ENCODE assay signal across 1 cellular context in genomic region chr1:230978491-230979388, GRCh38.
A peak's percentile ranks its signal among the peaks of the same experiment; 100 is the strongest.
TF ChIP-seq lines count a peak whose summit lies in the region.

TSS of gene ARV1 (plus strand) at chr1:230979094. CDS start at chr1:230979106, 12 bp downstream.
TSS of gene TTC13 (minus strand) at chr1:230978861. CDS start at chr1:230978830, 31 bp downstream.

TF ChIP-seq in HepG2, 621 proteins besides CTCF, POLR2A, EP300 and RAD21 (continued from another document and continues in another):
- TF ChIP-seq ELK4 (CRISPR knock-in tag; IDR thresholded peaks at IDR 0.05; ENCODE audit: borderline replicate concordance): peak; percentile 96; the same call in 1 of the 2 replicates
- no peak for TF ChIP-seq IRF1 (CRISPR knock-in tag; IDR thresholded peaks at IDR 0.05; ENCODE audit: low read depth)
- no peak for TF ChIP-seq ZNF251 (CRISPR knock-in tag; IDR thresholded peaks at IDR 0.05)
- TF ChIP-seq SKIL (CRISPR knock-in tag; IDR thresholded peaks at IDR 0.05; ENCODE audit: borderline replicate concordance): no peak
- TF ChIP-seq POLR2G (IDR thresholded peaks at IDR 0.05; ENCODE audit: low read depth, low read length): peak; percentile 78
- TF ChIP-seq ZNF713 (CRISPR knock-in tag; IDR thresholded peaks at IDR 0.05): no peak
- no peak for TF ChIP-seq ZNF260 (CRISPR knock-in tag; IDR thresholded peaks at IDR 0.05; ENCODE audit: borderline replicate concordance, low read depth)
- 0 out of 2 replicates have a peak, but pooled peaks have one; percentile 62 for TF ChIP-seq HOXD1 (CRISPR knock-in tag; IDR thresholded peaks at IDR 0.05)
- TF ChIP-seq FOXP1 (IDR thresholded peaks at IDR 0.05): no peak
- TF ChIP-seq FOXP1 (CRISPR knock-in tag; IDR thresholded peaks at IDR 0.05): no peak
- TF ChIP-seq ZBTB8A (CRISPR knock-in tag; IDR thresholded peaks at IDR 0.05; ENCODE audit: borderline replicate concordance, low read depth): no peak
- no peak for TF ChIP-seq DPF2 (CRISPR knock-in tag; IDR thresholded peaks at IDR 0.05; ENCODE audit: borderline replicate concordance, low read depth)
- TF ChIP-seq ZNF230 (CRISPR knock-in tag; IDR thresholded peaks at IDR 0.05): no peak
- TF ChIP-seq CBX5 (CRISPR knock-in tag; IDR thresholded peaks at IDR 0.05; ENCODE audit: borderline replicate concordance): peak; percentile 71; the same call in 1 of the 2 replicates
- no peak for TF ChIP-seq PREB (CRISPR knock-in tag; IDR thresholded peaks at IDR 0.05)
- TF ChIP-seq TGIF2 (CRISPR knock-in tag; IDR thresholded peaks at IDR 0.05): peak; percentile 54; the same call in 1 of the 2 replicates
- peak; percentile 96 for TF ChIP-seq ELF4 (CRISPR knock-in tag; IDR thresholded peaks at IDR 0.05; ENCODE audit: borderline replicate concordance)
- TF ChIP-seq STAT6 (CRISPR knock-in tag; IDR thresholded peaks at IDR 0.05; ENCODE audit: borderline replicate concordance): no peak
- no peak for TF ChIP-seq RERE (CRISPR knock-in tag; IDR thresholded peaks at IDR 0.05; ENCODE audit: low read depth)
- no peak for TF ChIP-seq ZNF83 (CRISPR knock-in tag; IDR thresholded peaks at IDR 0.05; ENCODE audit: borderline replicate concordance)
- no peak for TF ChIP-seq GPN1 (CRISPR knock-in tag; IDR thresholded peaks at IDR 0.05; ENCODE audit: borderline replicate concordance)
- TF ChIP-seq ZNF354B (CRISPR knock-in tag; IDR thresholded peaks at IDR 0.05): no peak
- TF ChIP-seq CHD4 (IDR thresholded peaks at IDR 0.05; ENCODE audit: borderline replicate concordance, low read length): no peak
- no peak for TF ChIP-seq ZBTB10 (CRISPR knock-in tag; IDR thresholded peaks at IDR 0.05; ENCODE audit: borderline replicate concordance)
- peak; percentile 28 for TF ChIP-seq AGO1 (IDR thresholded peaks at IDR 0.05; ENCODE audit: low read depth, low read length, poor library complexity, severe bottlenecking)
- TF ChIP-seq ARID4A (CRISPR knock-in tag; IDR thresholded peaks at IDR 0.05; ENCODE audit: borderline replicate concordance): peak; percentile 85
- TF ChIP-seq ZNF296 (CRISPR knock-in tag; conservative IDR thresholded peaks at IDR 0.05): peak; percentile 54; the same call in 1 of the 2 replicates
- 0 out of 2 replicates have a peak, but pooled peaks have one; percentile 41 for TF ChIP-seq ZNF644 (CRISPR knock-in tag; IDR thresholded peaks at IDR 0.05; ENCODE audit: low read depth)
- TF ChIP-seq AKAP8 (CRISPR knock-in tag; IDR thresholded peaks at IDR 0.05): no peak; the same call in 1 of the 2 replicates
- TF ChIP-seq ZNF431 (CRISPR knock-in tag; IDR thresholded peaks at IDR 0.05; ENCODE audit: borderline replicate concordance, low read depth): peak; percentile 33; the same call in 1 of the 2 replicates
- no peak; the same call in 1 of the 2 replicates for TF ChIP-seq ZNF567 (CRISPR knock-in tag; IDR thresholded peaks at IDR 0.05; ENCODE audit: borderline replicate concordance)
- no peak for TF ChIP-seq KDM1A (CRISPR knock-in tag; IDR thresholded peaks at IDR 0.05)
- no peak for TF ChIP-seq PAX8 (CRISPR knock-in tag; IDR thresholded peaks at IDR 0.05; ENCODE audit: borderline replicate concordance)
- TF ChIP-seq MLLT10 (CRISPR knock-in tag; IDR thresholded peaks at IDR 0.05): no peak
- no peak for TF ChIP-seq NR2F1 (CRISPR knock-in tag; IDR thresholded peaks at IDR 0.05)
- TF ChIP-seq ATF2 (CRISPR knock-in tag; IDR thresholded peaks at IDR 0.05): peak; percentile 89
